15 cellular contexts compared by ENCODE assay signal in genomic region chr11:134003792-134004405, GRCh38. TPM values are rescaled to one million over a fixed set of nuclear protein-coding genes. Genes with fewer than 3 reads are reported as not detected.
A peak's percentile ranks its signal among the peaks of the same experiment; 100 is the strongest.
DNase-seq lines count a peak whose midpoint lies in the region; ATAC-seq, FAIRE-seq and TF ChIP-seq lines count a peak whose summit lies in the region.
"Had no signal": no experiment of that assay in that cellular context is flagged by ENCODE, and none has a peak within 500 bp of the region (broad histone marks: within the 10 kb centered on the region; RNA-seq: fewer than 3 reads in every experiment).

No MANE protein-coding gene starts in this region.

- H3K4me1 ChIP-seq in heart right ventricle (peaks cover 4 to 32% (median 19%) of the 10 kb centered on the region in 9 donors), HepG2 (ENCODE audit: insufficient read depth, low read length) (no peaks in the 10 kb centered on the region), stomach smooth muscle (ENCODE audit: control insufficient read depth, insufficient read depth, low read length) (peaks cover 13% of the 10 kb centered on the region)
- H3K4me1 ChIP-seq: Caco-2 had no signal

- no peaks in the 10 kb centered on the region for H3K27me3 ChIP-seq in heart right ventricle
- peaks cover 1 to 22% of the 10 kb centered on the region in 2 experiments; a peak in 4 of 5 replicates for H3K27me3 ChIP-seq in HepG2 (ENCODE audit: control insufficient read depth in 1 of 2, insufficient read depth in 2 of 2, low read length in 2 of 2)
- H3K27me3 ChIP-seq in stomach smooth muscle (ENCODE audit: control insufficient read depth in 1 of 2, insufficient read depth in 2 of 2, low read length in 2 of 2): no peaks in the 10 kb centered on the region
- H3K27me3 ChIP-seq: BLaER1 had no signal

- in situ Hi-C loops in HepG2 (cut with HindIII; ENCODE audit: extremely low pct_ligation_motif_present, low pct_unique_long_range_greater_than_20kb): no loop called here

- intact Hi-C loops in heart right ventricle (cut with DNase I): no loop called here
- intact Hi-C loops in cardiac septum (cut with DNase I): no loop called here
- intact Hi-C loops in HepG2 (cut with micrococcal nuclease; ENCODE audit: unreplicated experiment): no loop called here

- H3K36me3 ChIP-seq in heart right ventricle (no peaks in the 10 kb centered on the region), HepG2 (replicated peaks in 1 of 2; ENCODE audit: control insufficient read depth in 1 of 2, insufficient read depth in 2 of 2, low read length in 2 of 2) (no peaks in the 10 kb centered on the region), stomach smooth muscle (ENCODE audit: control insufficient read depth in 2 of 2, insufficient read depth in 2 of 2, low read length in 2 of 2) (no peaks in the 10 kb centered on the region)
- H3K36me3 ChIP-seq: BLaER1 had no signal

- no peak for TF ChIP-seq POLR2A in HepG2 (IDR thresholded peaks at IDR 0.05; ENCODE audit: insufficient read depth in 1 of 2, low read depth in 2 of 2, low read length in 2 of 2)

- DNase-seq in heart right ventricle (no peak), cardiac septum (ENCODE audit: low spot score) (no peak), HepG2 (ENCODE audit: low spot score) (no peak), nucleus accumbens (lab: John Stamatoyannopoulos, UW) (no peak)
- DNase-seq: 8988T; AML-193; Caco-2; CD8-positive, alpha-beta memory T cell; GF-D8 had no signal

- H3K36me3 Mint-ChIP-seq in brain: no peaks in the 10 kb centered on the region
- H3K36me3 Mint-ChIP-seq: CD8-positive, alpha-beta memory T cell had no signal

- CTCF ChIA-PET in HepG2 (lab: Yijun Ruan, JAX; ENCODE audit: low intra/inter-chr PET ratio, low total read pairs): no interaction called here

- H4K20me1 ChIP-seq in HepG2 (ENCODE audit: insufficient read depth, low read length): no peaks in the 10 kb centered on the region
- H4K20me1 ChIP-seq: BLaER1 had no signal

- peaks cover 0 to 4% (median 0%) of the 10 kb centered on the region in 5 experiments for H3K9me3 Mint-ChIP-seq in brain
- H3K9me3 Mint-ChIP-seq: CD8-positive, alpha-beta memory T cell had no signal

- no peak overlapping the region for H2AFZ ChIP-seq in HepG2 (ENCODE audit: low read length)

- peaks cover 3% of the 10 kb centered on the region for H3K27me3 Mint-ChIP-seq in brain

- BruUV-seq in HepG2 (replicated peaks; lab: Mats Ljungman, UMichigan): no TSS peak

- no peak for FAIRE-seq in HepG2 (lab: Jason Lieb, UNC)
- FAIRE-seq: GM19239 had no signal

- peaks cover 32% of the 10 kb centered on the region for H3K4me1 Mint-ChIP-seq in brain
- H3K4me1 Mint-ChIP-seq: CD8-positive, alpha-beta memory T cell had no signal

- H3K9ac ChIP-seq in HepG2 (ENCODE audit: insufficient read depth, low read depth, low read length): no peak overlapping the region
- peak overlapping the region in 1 of 2 donors; percentile 21 for H3K9ac ChIP-seq in stomach smooth muscle (ENCODE audit: low read length in 2 of 2)
- H3K9ac ChIP-seq: BLaER1 had no signal

- no peak overlapping the region for H3K4me2 ChIP-seq in HepG2 (ENCODE audit: low read depth, low read length)
- H3K4me2 ChIP-seq: BLaER1 had no signal

- H3K9me3 ChIP-seq in heart right ventricle (no peaks in the 10 kb centered on the region), HepG2 (ENCODE audit: low read length) (no peaks in the 10 kb centered on the region), stomach smooth muscle (ENCODE audit: control insufficient read depth in 2 of 2, low read length in 2 of 2) (no peaks in the 10 kb centered on the region)
- H3K9me3 ChIP-seq: BLaER1, Caco-2 had no signal

- POLR2A ChIA-PET in HepG2 (lab: Yijun Ruan, JAX): no interaction called here

- H3K4me3 ChIP-seq in heart right ventricle: no peak overlapping the region
- H3K4me3 ChIP-seq in HepG2 (replicated peaks in 1 of 3; ENCODE audit: insufficient read depth in 1 of 3, low read depth in 2 of 3, low read length in 3 of 3): no peak overlapping the region
- no peak overlapping the region for H3K4me3 ChIP-seq in stomach smooth muscle (ENCODE audit: low read length in 2 of 2)
- H3K4me3 ChIP-seq: BLaER1 had no signal

- peak overlapping the region in 7 of 10 donors; percentile 31 to 79 (median 49) for H3K27ac ChIP-seq in heart right ventricle
- H3K27ac ChIP-seq in HepG2 (ENCODE audit: extremely low read length, insufficient read depth, low read length): no peak overlapping the region
- peak overlapping the region; percentile 18 for H3K27ac ChIP-seq in stomach smooth muscle (ENCODE audit: low read length)
- H3K27ac ChIP-seq: BLaER1 had no signal

- TF ChIP-seq EP300 in HepG2 (IDR thresholded peaks at IDR 0.05; ENCODE audit: low read depth in 2 of 2, low read length in 2 of 2): no peak
- no peak for TF ChIP-seq EP300 in HepG2 (CRISPR knock-in tag; IDR thresholded peaks at IDR 0.05; ENCODE audit: borderline replicate concordance)

- ATAC-seq in heart right ventricle (peak in 5 of 8 donors; percentile 28 to 85 (median 59)), HepG2 (no peak), HG03196 (IDR thresholded peaks at IDR 0.05; ENCODE audit: unreplicated experiment) (no peak)
- ATAC-seq: HCT116 had no signal

- WGBS in heart right ventricle, 2 donors: 47 to 54% methylated on average over 8 of the region's 8 CpGs
- WGBS in HepG2 (ENCODE audit: low lambda C conversion rate): 12% methylated on average over 8 of the region's 8 CpGs

- H3K27ac Mint-ChIP-seq in brain: peak overlapping the region in 3 of 5 experiments; percentile 12 to 65 (median 20)
- H3K27ac Mint-ChIP-seq: CD8-positive, alpha-beta memory T cell had no signal

- no peak for TF ChIP-seq RAD21 in HepG2 (CRISPR knock-in tag; IDR thresholded peaks at IDR 0.05)

- TF ChIP-seq CTCF in heart right ventricle (IDR thresholded peaks at IDR 0.05): no peak
- no peak for TF ChIP-seq CTCF in brain (conservative IDR thresholded peaks at IDR 0.05)
- no peak for TF ChIP-seq CTCF in HepG2 (CRISPR knock-in tag; IDR thresholded peaks at IDR 0.05)

- H3K79me2 ChIP-seq in HepG2 (ENCODE audit: insufficient read depth, low read length): no peaks in the 10 kb centered on the region

- peak overlapping the region in 1 of 5 experiments; percentile 38 for H3K4me3 Mint-ChIP-seq in brain
- H3K4me3 Mint-ChIP-seq: CD8-positive, alpha-beta memory T cell had no signal

TF ChIP-seq in HepG2, 621 proteins besides CTCF, POLR2A, EP300 and RAD21:
- TF ChIP-seq CREB1 (IDR thresholded peaks at IDR 0.05) (peak; percentile 69), CREB1 (CRISPR knock-in tag; IDR thresholded peaks at IDR 0.05) (no peak), ZNF251 (CRISPR knock-in tag; IDR thresholded peaks at IDR 0.05) (no peak), ATF7 (IDR thresholded peaks at IDR 0.05) (peak; percentile 70), ATF7 (CRISPR knock-in tag; IDR thresholded peaks at IDR 0.05) (no peak), TCF7 (IDR thresholded peaks at IDR 0.05; ENCODE audit: low read depth) (no peak)

RNA-seq across cellular contexts. Expression of gene IGSF9B, which starts 47.1 kb away (rescaled TPM):
- 10 to 100 TPM; 31.0 to 72.3 (median 50.1) TPM for total RNA-seq in heart right ventricle
- polyA plus RNA-seq in heart right ventricle: 10 to 100 TPM in 1 of 2 donors, 1 to 10 TPM in 1; 6.7 to 37.2 TPM
- total RNA-seq in cardiac septum: 85.3 TPM
- polyA plus RNA-seq in brain (ENCODE audit: insufficient read depth, low read depth, low replicate concordance): 16.4 TPM
- not detected in 2 replicates for total RNA-seq in HepG2 (2016; rRNA removed; fragmentation: Illumina TruSeq; extraction: Trizol)
- total RNA-seq in HepG2 (2016; cell fraction: cytosol; rRNA removed; fragmentation: Illumina TruSeq; extraction: Trizol; ENCODE audit: low read depth): not detected in 2 replicates
- total RNA-seq in HepG2 (2016; cell fraction: insoluble cytoplasmic fraction; rRNA removed; fragmentation: Illumina TruSeq; extraction: Trizol): not detected in 2 replicates
- 0.09 TPM in 1 of 2 replicates, not detected in the other for total RNA-seq in HepG2 (2016; cell fraction: membrane; rRNA removed; fragmentation: Illumina TruSeq; extraction: Trizol)
- not detected in 2 replicates for total RNA-seq in HepG2 (2016; cell fraction: nucleus; rRNA removed; fragmentation: Illumina TruSeq; extraction: Trizol)
- polyA plus RNA-seq in HepG2 (2011; rRNA removed): not detected in 2 replicates
- not detected in 2 replicates for polyA plus RNA-seq in HepG2 (2011; cell fraction: cytosol; rRNA removed)
- polyA plus RNA-seq in HepG2 (2011; cell fraction: nucleus; rRNA removed): 0.19 and 0.21 TPM in 2 replicates
- not detected in 2 replicates for polyA plus RNA-seq in HepG2 (2012)
- not detected in 2 replicates for polyA plus RNA-seq in HepG2 (2016; cell fraction: cytosol; fragmentation: Illumina TruSeq; extraction: Trizol; ENCODE audit: low read depth)
- polyA plus RNA-seq in HepG2 (2016; cell fraction: insoluble cytoplasmic fraction; fragmentation: Illumina TruSeq; extraction: Trizol; ENCODE audit: low read depth): not detected in 2 replicates
- polyA plus RNA-seq in HepG2 (2016; cell fraction: membrane; fragmentation: Illumina TruSeq; extraction: Trizol; ENCODE audit: low read depth): not detected in 2 replicates
- polyA plus RNA-seq in HepG2 (2016; cell fraction: nucleus; fragmentation: Illumina TruSeq; extraction: Trizol; ENCODE audit: insufficient read depth, low read depth): not detected in 2 replicates
- not detected in 2 replicates for polyA minus RNA-seq in HepG2 (2011; rRNA and poly(A)+ RNA removed; ENCODE audit: low replicate concordance)
- polyA minus RNA-seq in HepG2 (2011; cell fraction: cytosol; rRNA and poly(A)+ RNA removed): not detected in 2 replicates
- polyA minus RNA-seq in HepG2 (2011; cell fraction: nucleus; rRNA and poly(A)+ RNA removed): not detected in 2 replicates

Comparison
In these comparisons a context has a peak if more than half of its experiments do, and no peak if none do; other contexts are left out.
1. ATAC-seq: peak in heart right ventricle (5 of 8); none in HepG2 (single experiment) and HG03196 (single experiment).
2. RNA of gene IGSF9B, which starts 47.1 kb away (total RNA-seq): 85.3 TPM in cardiac septum (single experiment) and 31.0 to 72.3 TPM in heart right ventricle; 0.09 TPM in HepG2; every median in the first group is over 10 times any median in the second.